29 cellular contexts compared by ENCODE assay signal in genomic region chrX:31593353-31593752, GRCh38.
"Had no signal": no experiment of that assay in that cellular context is flagged by ENCODE, and none has a peak within 500 bp of the region (broad histone marks: within the 10 kb centered on the region; RNA-seq: fewer than 3 reads in every experiment).

No MANE protein-coding gene starts in this region.

- H3K27me3 ChIP-seq: body of pancreas, esophagus muscularis mucosa, gastroesophageal sphincter, heart right ventricle had no signal

- ATAC-seq: activated naive CD4-positive, alpha-beta T cell treated with anti-CD3 and anti-CD28 coated beads, Interleukin-2, amount 50 U/mL, for 72 hours; activated T-cell treated with anti-CD3 and anti-CD28 coated beads, Interleukin-2, amount 50 U/mL, for 72 hours; body of pancreas; effector memory CD8-positive, alpha-beta T cell; gastroesophageal sphincter; heart right ventricle; WTC11 had no signal

- H3K4me3 ChIP-seq: body of pancreas, esophagus muscularis mucosa, gastroesophageal sphincter, heart right ventricle had no signal

- H3K27ac ChIP-seq: body of pancreas, esophagus muscularis mucosa, gastroesophageal sphincter, heart right ventricle had no signal

- H3K9me3 ChIP-seq: body of pancreas, esophagus muscularis mucosa, gastroesophageal sphincter, heart right ventricle had no signal

- H3K4me1 ChIP-seq: body of pancreas, esophagus muscularis mucosa, gastroesophageal sphincter, heart right ventricle had no signal

- DNase-seq: activated CD4-positive, alpha-beta memory T cell treated with anti-CD3 and anti-CD28 coated beads, Interleukin-2, amount 10 ng/mL, durations not matched to agents 7 days and 5 days; activated CD4-positive, alpha-beta T cell treated with anti-CD3 and anti-CD28 coated beads for 1 hour; activated CD4-positive, alpha-beta T cell treated with anti-CD3 and anti-CD28 coated beads for 4 hours; activated CD4-positive, alpha-beta T cell treated with anti-CD3 and anti-CD28 coated beads, Interleukin-2, amount 10 ng/mL, durations not matched to agents 7 days and 5 days; activated CD4-positive, alpha-beta T cell treated with anti-CD3 and anti-CD28 coated beads, Interleukin-2, amount 50 U/mL, for 4 hours; activated CD8-positive, alpha-beta memory T cell treated with anti-CD3 and anti-CD28 coated beads, Interleukin-2, amount 50 U/mL, for 48 hours; activated gamma-delta T cell; activated naive CD4-positive, alpha-beta T cell; activated naive CD4-positive, alpha-beta T cell treated with anti-CD3 and anti-CD28 coated beads, Interleukin-2, amount 10 ng/mL, durations not matched to agents 7 days and 5 days; activated naive CD8-positive, alpha-beta T cell treated with anti-CD3 and anti-CD28 coated beads, Interleukin-2, amount 10 ng/mL, durations not matched to agents 7 days and 5 days; activated T-cell treated with anti-CD3 and anti-CD28 coated beads for 4 hours; activated T-cell treated with anti-CD3 and anti-CD28 coated beads, Interleukin-2, amount 50 U/mL, for 24 hours; activated T-cell treated with anti-CD3 and anti-CD28 coated beads, Interleukin-2, amount 50 U/mL, for 72 hours; amniotic stem cell; anterior cingulate cortex; body of pancreas; caudate nucleus; cortex of kidney; dermis blood vessel endothelial cell; effector CD4-positive, alpha-beta T cell; effector memory CD8-positive, alpha-beta T cell; erythroblast; foreskin melanocyte; heart right ventricle; T-helper 2 cell had no signal

- H3K36me3 ChIP-seq: esophagus muscularis mucosa, gastroesophageal sphincter, heart right ventricle had no signal
